In genomic region chr15:77402740-77403379, GRCh38 we compare ENCODE assay signal across 13 cellular contexts. TPM values are rescaled to one million over a fixed set of nuclear protein-coding genes. Genes with fewer than 3 reads are reported as not detected.
DNase-seq lines count a peak whose midpoint lies in the region; TF ChIP-seq lines count a peak whose summit lies in the region.
"Had no signal": no experiment of that assay in that cellular context is flagged by ENCODE, and none has a peak within 500 bp of the region (broad histone marks: within the 10 kb centered on the region; RNA-seq: fewer than 3 reads in every experiment).

No MANE protein-coding gene starts in this region.

- H3K27ac ChIP-seq in mammary epithelial cell (ENCODE audit: insufficient read depth, low read depth, low read length) (no peak overlapping the region), caudate nucleus (ENCODE audit: low read depth, low read length) (no peak overlapping the region)
- no peak overlapping the region for H3K27ac ChIP-seq in CD4-positive, alpha-beta memory T cell (ENCODE audit: low read depth, low read length)
- H3K27ac ChIP-seq: gastrocnemius medialis, thoracic aorta had no signal

- H3K4me2 ChIP-seq in mammary epithelial cell (ENCODE audit: insufficient read depth, low read depth, low read length) = peak overlapping the region; percentile 43

- no peak overlapping the region for H3K9ac ChIP-seq in mammary epithelial cell (ENCODE audit: insufficient read depth, low read length)

- no peak overlapping the region for H3K27ac Mint-ChIP-seq in CD4-positive, alpha-beta memory T cell
- H3K27ac Mint-ChIP-seq: activated CD4-positive, alpha-beta memory T cell treated with anti-CD3 and anti-CD28 coated beads, Interleukin-2, amount 10 ng/mL, durations not matched to agents 7 days and 5 days had no signal

- H3K4me3 Mint-ChIP-seq in CD4-positive, alpha-beta memory T cell = no peak overlapping the region
- H3K4me3 Mint-ChIP-seq: activated CD4-positive, alpha-beta memory T cell treated with anti-CD3 and anti-CD28 coated beads, Interleukin-2, amount 10 ng/mL, durations not matched to agents 7 days and 5 days had no signal

- peaks cover 4 to 9% of the 10 kb centered on the region in 2 donors for H3K36me3 Mint-ChIP-seq in CD4-positive, alpha-beta memory T cell

- H3K4me3 ChIP-seq in mammary epithelial cell (replicated peaks in 1 of 3; ENCODE audit: insufficient read depth in 1 of 3, low read depth in 2 of 3, low read length in 3 of 3) = no peak overlapping the region
- no peak overlapping the region for H3K4me3 ChIP-seq in CD4-positive, alpha-beta memory T cell (ENCODE audit: low read length in 2 of 2)
- H3K4me3 ChIP-seq: gastrocnemius medialis, thoracic aorta had no signal

- no peak overlapping the region for H2AFZ ChIP-seq in mammary epithelial cell (ENCODE audit: low read depth, low read length)

- H3K4me1 Mint-ChIP-seq in CD4-positive, alpha-beta memory T cell = no peaks in the 10 kb centered on the region

- peaks cover 3% of the 10 kb centered on the region for H3K9me3 ChIP-seq in mammary epithelial cell (replicated peaks; ENCODE audit: insufficient read depth, low read length)
- no peaks in the 10 kb centered on the region for H3K9me3 ChIP-seq in CD4-positive, alpha-beta memory T cell (ENCODE audit: control insufficient read depth in 1 of 2, low read length in 2 of 2)

- no peak for TF ChIP-seq CTCF in mammary epithelial cell (conservative IDR thresholded peaks at IDR 0.05 in 1 of 2, IDR thresholded peaks at IDR 0.05 in 1 of 2; ENCODE audit: extremely low read depth in 1 of 2, insufficient read depth in 1 of 2, low read depth in 1 of 2, low read length in 2 of 2)

- 17% methylated on average over 1 of the region's 1 CpG for WGBS in mammary epithelial cell (ENCODE audit: low coverage, missing lambda C conversion rate)

- BruUV-seq in mammary epithelial cell (replicated peaks; lab: Mats Ljungman, UMichigan) = no TSS peak

- no peaks in the 10 kb centered on the region for H3K4me1 ChIP-seq in mammary epithelial cell (ENCODE audit: insufficient read depth, low read length)
- H3K4me1 ChIP-seq in CD4-positive, alpha-beta memory T cell (ENCODE audit: insufficient read depth, low read length) = no peaks in the 10 kb centered on the region
- H3K4me1 ChIP-seq: gastrocnemius medialis had no signal

- dilution Hi-C loops in mammary epithelial cell (cut with HindIII; ENCODE audit: low sequenced_read_pairs) = no loop called here

- peaks cover 79% of the 10 kb centered on the region for H3K79me2 ChIP-seq in mammary epithelial cell (ENCODE audit: insufficient read depth, low read length)

- H3K27me3 Mint-ChIP-seq in CD4-positive, alpha-beta memory T cell = no peaks in the 10 kb centered on the region

- in situ Hi-C loops in mammary epithelial cell (cut with MboI; ENCODE audit: low sequenced_read_pairs in 2 of 2) = no loop called here

- POLR2A ChIA-PET in CD4-positive, alpha-beta memory T cell (lab: Charles Lee; ENCODE audit: partially characterized antibody) = interaction anchor here (0.6 kb wide), 1 partner anchor 626 kb away, joined by 3 read pairs; no protein-coding TSS in a partner anchor

- intact Hi-C loops in mammary epithelial cell (cut with micrococcal nuclease) = no loop called here
- intact Hi-C loops in CD4-positive, alpha-beta memory T cell (cut with micrococcal nuclease) = no loop called here

- CTCF ChIA-PET in mammary epithelial cell (lab: Charles Lee; ENCODE audit: low non-redundant PET) = no interaction called here
- CTCF ChIA-PET in CD4-positive, alpha-beta memory T cell (lab: Charles Lee; ENCODE audit: partially characterized antibody) = no interaction called here

- DNase-seq in EL (peak; percentile 68), M059J (ENCODE audit: low read depth) (peak; percentile 20), mammary epithelial cell (peak; percentile 25), renal cortical epithelial cell (ENCODE audit: low read depth) (peak; percentile 11), NOMO-1 treated with dmso at 0.1 percent for 144 hours (lab: John Stamatoyannopoulos, UW; ENCODE audit: unreplicated experiment) (no peak), caudate nucleus (lab: John Stamatoyannopoulos, UW) (no peak)
- no peak for DNase-seq in CD4-positive, alpha-beta memory T cell
- DNase-seq: activated CD4-positive, alpha-beta memory T cell treated with anti-CD3 and anti-CD28 coated beads, Interleukin-2, amount 10 ng/mL, durations not matched to agents 7 days and 5 days; DND-41; gastrocnemius medialis; MV-4-11; stimulated activated CD4-positive, alpha-beta T cell treated with anti-CD3 and anti-CD28 coated beads, Interleukin-4, amount 100 ng/mL, for 24 hours had no signal

- H4K20me1 ChIP-seq in mammary epithelial cell (ENCODE audit: insufficient read depth, low read length) = no peaks in the 10 kb centered on the region

- H3K36me3 ChIP-seq in mammary epithelial cell (ENCODE audit: insufficient read depth, low read length) = no peaks in the 10 kb centered on the region
- H3K36me3 ChIP-seq in CD4-positive, alpha-beta memory T cell (ENCODE audit: insufficient read depth, low read length) = no peaks in the 10 kb centered on the region
- H3K36me3 ChIP-seq: gastrocnemius medialis, thoracic aorta had no signal

- no peaks in the 10 kb centered on the region for H3K27me3 ChIP-seq in mammary epithelial cell (ENCODE audit: insufficient read depth, low read length)
- H3K27me3 ChIP-seq in CD4-positive, alpha-beta memory T cell (ENCODE audit: insufficient read depth, low read length) = no peaks in the 10 kb centered on the region
- H3K27me3 ChIP-seq: gastrocnemius medialis had no signal

- peaks cover 0 to 26% (median 18%) of the 10 kb centered on the region in 8 donors for H3K9me3 Mint-ChIP-seq in CD4-positive, alpha-beta memory T cell

RNA-seq across cellular contexts. Expression of gene PEAK1, which starts 17.0 kb away (rescaled TPM):
- 10.3 and 12.4 TPM in 2 replicates for total RNA-seq in M059J (2014; rRNA removed; shearing (Covaris generic))
- 10 to 100 TPM; 25.5 to 27.6 TPM for total RNA-seq in mammary epithelial cell
- polyA plus RNA-seq in mammary epithelial cell = 8.8 TPM
- polyA minus RNA-seq in mammary epithelial cell = 23.5 TPM
- 15.6 and 58.0 TPM in 2 replicates for total RNA-seq in renal cortical epithelial cell
- total RNA-seq in CD4-positive, alpha-beta memory T cell = 10 to 100 TPM in 1 of 2 experiments, 1 to 10 TPM in 1; 7.8 to 10.1 TPM
- polyA plus RNA-seq in CD4-positive, alpha-beta memory T cell = 1 to 10 TPM in 1 of 2 donors, not detected in 1; 2.2 TPM

RNA-seq across cellular contexts. Expression of gene HMG20A, which starts 17.8 kb away (rescaled TPM):
- 23.6 and 51.2 TPM in 2 replicates for total RNA-seq in M059J (2014; rRNA removed; shearing (Covaris generic))
- total RNA-seq in mammary epithelial cell = 10 to 100 TPM; 35.0 to 39.4 TPM
- 22.5 TPM for polyA plus RNA-seq in mammary epithelial cell
- polyA minus RNA-seq in mammary epithelial cell = 93.0 TPM
- 22.4 and 48.6 TPM in 2 replicates for total RNA-seq in renal cortical epithelial cell
- total RNA-seq in CD4-positive, alpha-beta memory T cell = 10 to 100 TPM; 43.5 to 49.6 TPM
- 10 to 100 TPM; 29.7 to 40.8 TPM for polyA plus RNA-seq in CD4-positive, alpha-beta memory T cell

Comparison
In these comparisons a context has a peak if more than half of its experiments do, and no peak if none do; other contexts are left out.
1. DNase-seq: peak in EL (single experiment), M059J (single experiment), mammary epithelial cell (single experiment) and renal cortical epithelial cell (single experiment); none in CD4-positive, alpha-beta memory T cell (0 of 5), NOMO-1 treated with dmso at 0.1 percent for 144 hours (single experiment) and caudate nucleus (0 of 61).